Comparison of ENCODE assay signal across 11 cellular contexts in the genomic region with DNA sequence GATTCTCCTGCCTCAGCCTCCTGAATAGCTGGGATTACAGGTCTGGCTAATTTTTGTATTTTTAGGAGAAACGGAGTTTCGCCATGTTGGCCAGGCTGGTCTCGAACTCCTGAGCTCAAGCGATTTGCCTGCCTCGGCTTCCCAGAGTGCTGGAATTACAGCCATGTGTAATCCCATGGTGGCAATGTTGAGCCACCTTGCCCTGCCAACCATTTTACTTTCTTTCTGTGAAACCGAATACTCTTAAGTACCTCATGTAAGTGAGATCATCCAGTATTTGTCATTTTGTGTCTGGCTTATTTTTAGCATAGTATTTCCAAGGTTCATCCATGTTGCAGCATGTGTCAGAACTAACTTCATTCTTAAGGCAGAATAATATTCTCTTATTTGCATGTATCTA. TPM values are rescaled to one million over a fixed set of nuclear protein-coding genes. Genes with fewer than 3 reads are reported as not detected.
DNase-seq lines count a peak whose midpoint lies in the region; ATAC-seq, FAIRE-seq and TF ChIP-seq lines count a peak whose summit lies in the region.
"Had no signal": no experiment of that assay in that cellular context is flagged by ENCODE, and none has a peak within 500 bp of the region (broad histone marks: within the 10 kb centered on the region; RNA-seq: fewer than 3 reads in every experiment).

No MANE protein-coding gene starts in this region.

- TF ChIP-seq RAD21 in HepG2 (CRISPR knock-in tag; IDR thresholded peaks at IDR 0.05): no peak

- no peak for DNase-seq in cardiac muscle cell (ENCODE audit: low read depth in 1 of 2, low spot score in 1 of 2)
- no peak for DNase-seq in Right ventricle myocardium inferior (ENCODE audit: missing footprints)
- DNase-seq in activated naive CD8-positive, alpha-beta T cell treated with anti-CD3 and anti-CD28 coated beads, Interleukin-2, amount 50 U/mL, for 24 hours: no peak
- DNase-seq in HepG2 (ENCODE audit: low spot score): no peak
- no peak for DNase-seq in upper lobe of right lung
- DNase-seq in NCI-H2227 treated with DMSO at 0.1 percent for 48 hours (lab: John Stamatoyannopoulos, UW): no peak
- DNase-seq in NCI-H146 treated with DMSO at 0.1 percent for 48 hours (lab: John Stamatoyannopoulos, UW; ENCODE audit: unreplicated experiment): no peak
- no peak for DNase-seq in Kasumi-1 (lab: John Stamatoyannopoulos, UW)

- no peak for ATAC-seq in Right ventricle myocardium inferior
- no peak for ATAC-seq in activated naive CD8-positive, alpha-beta T cell treated with anti-CD3 and anti-CD28 coated beads, Interleukin-2, amount 50 U/mL, for 24 hours
- ATAC-seq in HepG2: no peak
- no peak for ATAC-seq in upper lobe of right lung

- H3K9me3 ChIP-seq in cardiac muscle cell (ENCODE audit: low read depth) (no peaks in the 10 kb centered on the region), HepG2 (ENCODE audit: low read length) (no peaks in the 10 kb centered on the region), upper lobe of right lung (no peaks in the 10 kb centered on the region)

- 76% methylated on average over 6 of the region's 6 CpGs for WGBS in HepG2 (ENCODE audit: low lambda C conversion rate)

- H3K27ac ChIP-seq in cardiac muscle cell (peak overlapping the region; percentile 47), HepG2 (ENCODE audit: extremely low read length, insufficient read depth, low read length) (peak overlapping the region; percentile 70), upper lobe of right lung (peak overlapping the region; percentile 67)

- H3K4me3 Mint-ChIP-seq in activated naive CD8-positive, alpha-beta T cell treated with anti-CD3 and anti-CD28 coated beads, Interleukin-2, amount 50 U/mL, for 24 hours: no peak overlapping the region

- H3K79me2 ChIP-seq in HepG2 (ENCODE audit: insufficient read depth, low read length): peaks cover 94% of the 10 kb centered on the region

- no peaks in the 10 kb centered on the region for H3K27me3 Mint-ChIP-seq in activated naive CD8-positive, alpha-beta T cell treated with anti-CD3 and anti-CD28 coated beads, Interleukin-2, amount 50 U/mL, for 24 hours

- H3K36me3 ChIP-seq in cardiac muscle cell: no peaks in the 10 kb centered on the region
- H3K36me3 ChIP-seq in HepG2 (replicated peaks in 1 of 2; ENCODE audit: control insufficient read depth in 1 of 2, insufficient read depth in 2 of 2, low read length in 2 of 2): peaks cover 3 to 10% of the 10 kb centered on the region in 2 experiments; a peak in 3 of 5 replicates
- no peaks in the 10 kb centered on the region for H3K36me3 ChIP-seq in upper lobe of right lung

- no peak overlapping the region for H3K9ac ChIP-seq in HepG2 (ENCODE audit: insufficient read depth, low read depth, low read length)

- intact Hi-C loops in Right ventricle myocardium inferior (cut with DNase I): no loop called here
- intact Hi-C loops in HepG2 (cut with micrococcal nuclease; ENCODE audit: unreplicated experiment): no loop called here
- intact Hi-C loops in upper lobe of right lung (cut with DNase I): no loop called here

- TF ChIP-seq CTCF in cardiac muscle cell (IDR thresholded peaks at IDR 0.05; ENCODE audit: low read depth, low read length): no peak
- TF ChIP-seq CTCF in HepG2 (CRISPR knock-in tag; IDR thresholded peaks at IDR 0.05): 0 out of 2 replicates have a peak, but pooled peaks have one; percentile 3
- TF ChIP-seq CTCF in upper lobe of right lung (IDR thresholded peaks at IDR 0.05): no peak

- peaks cover 91% of the 10 kb centered on the region for H3K4me1 Mint-ChIP-seq in activated naive CD8-positive, alpha-beta T cell treated with anti-CD3 and anti-CD28 coated beads, Interleukin-2, amount 50 U/mL, for 24 hours

- POLR2A ChIA-PET in HepG2 (lab: Yijun Ruan, JAX): interaction anchor here (2.0 kb wide), 1 partner anchor 29 kb away, joined by 14 read pairs; no protein-coding TSS in a partner anchor

- H3K27ac Mint-ChIP-seq in activated naive CD8-positive, alpha-beta T cell treated with anti-CD3 and anti-CD28 coated beads, Interleukin-2, amount 50 U/mL, for 24 hours: peak overlapping the region; percentile 23

- no peak for FAIRE-seq in HepG2 (lab: Jason Lieb, UNC)
- FAIRE-seq: G401.6, HTR-8/SVneo, small intestine had no signal

- H3K4me2 ChIP-seq in HepG2 (ENCODE audit: low read depth, low read length): peak overlapping the region; percentile 83

- in situ Hi-C loops in HepG2 (cut with HindIII; ENCODE audit: extremely low pct_ligation_motif_present, low pct_unique_long_range_greater_than_20kb): no loop called here

- CTCF ChIA-PET in HepG2 (lab: Yijun Ruan, JAX; ENCODE audit: low intra/inter-chr PET ratio, low total read pairs): no interaction called here

- TF ChIP-seq POLR2A in HepG2 (IDR thresholded peaks at IDR 0.05; ENCODE audit: insufficient read depth in 1 of 2, low read depth in 2 of 2, low read length in 2 of 2): no peak

- peaks cover 86% of the 10 kb centered on the region for H4K20me1 ChIP-seq in HepG2 (ENCODE audit: insufficient read depth, low read length)

- H3K27me3 ChIP-seq in cardiac muscle cell (no peaks in the 10 kb centered on the region), HepG2 (ENCODE audit: control insufficient read depth in 1 of 2, insufficient read depth in 2 of 2, low read length in 2 of 2) (no peaks in the 10 kb centered on the region), upper lobe of right lung (no peaks in the 10 kb centered on the region)

- H3K4me1 ChIP-seq in cardiac muscle cell (ENCODE audit: low read depth) (peaks cover 68% of the 10 kb centered on the region), HepG2 (ENCODE audit: insufficient read depth, low read length) (peaks cover 93% of the 10 kb centered on the region), upper lobe of right lung (peaks cover 92% of the 10 kb centered on the region)

- TF ChIP-seq EP300 in HepG2 (IDR thresholded peaks at IDR 0.05; ENCODE audit: low read depth in 2 of 2, low read length in 2 of 2) (no peak), HepG2 (CRISPR knock-in tag; IDR thresholded peaks at IDR 0.05; ENCODE audit: borderline replicate concordance) (no peak)

- H3K4me3 ChIP-seq in cardiac muscle cell: no peak overlapping the region
- H3K4me3 ChIP-seq in HepG2 (replicated peaks in 1 of 3; ENCODE audit: insufficient read depth in 1 of 3, low read depth in 2 of 3, low read length in 3 of 3): peak overlapping the region in 2 of 3 experiments; percentile 25 to 57; a peak in 4 of 6 replicates
- H3K4me3 ChIP-seq in upper lobe of right lung: no peak overlapping the region

- H3K36me3 Mint-ChIP-seq in activated naive CD8-positive, alpha-beta T cell treated with anti-CD3 and anti-CD28 coated beads, Interleukin-2, amount 50 U/mL, for 24 hours (ENCODE audit: low read depth): peaks cover 17% of the 10 kb centered on the region

- BruUV-seq in HepG2 (replicated peaks; lab: Mats Ljungman, UMichigan): no TSS peak

- no peak overlapping the region for H2AFZ ChIP-seq in HepG2 (ENCODE audit: low read length)

- H3K9me3 Mint-ChIP-seq in activated naive CD8-positive, alpha-beta T cell treated with anti-CD3 and anti-CD28 coated beads, Interleukin-2, amount 50 U/mL, for 24 hours: no peaks in the 10 kb centered on the region

TF ChIP-seq in HepG2, 621 proteins besides CTCF, POLR2A, EP300 and RAD21:
- TF ChIP-seq, protein P1, sequence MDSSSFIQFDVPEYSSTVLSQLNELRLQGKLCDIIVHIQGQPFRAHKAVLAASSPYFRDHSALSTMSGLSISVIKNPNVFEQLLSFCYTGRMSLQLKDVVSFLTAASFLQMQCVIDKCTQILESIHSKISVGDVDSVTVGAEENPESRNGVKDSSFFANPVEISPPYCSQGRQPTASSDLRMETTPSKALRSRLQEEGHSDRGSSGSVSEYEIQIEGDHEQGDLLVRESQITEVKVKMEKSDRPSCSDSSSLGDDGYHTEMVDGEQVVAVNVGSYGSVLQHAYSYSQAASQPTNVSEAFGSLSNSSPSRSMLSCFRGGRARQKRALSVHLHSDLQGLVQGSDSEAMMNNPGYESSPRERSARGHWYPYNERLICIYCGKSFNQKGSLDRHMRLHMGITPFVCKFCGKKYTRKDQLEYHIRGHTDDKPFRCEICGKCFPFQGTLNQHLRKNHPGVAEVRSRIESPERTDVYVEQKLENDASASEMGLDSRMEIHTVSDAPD (CRISPR knock-in tag; IDR thresholded peaks at IDR 0.05): 0 out of 2 replicates have a peak, but pooled peaks have one; percentile 3
- no peak for TF ChIP-seq PLRG1 (conservative IDR thresholded peaks at IDR 0.05)

RNA-seq across cellular contexts. Expression of a gene that starts 8.2 kb away (rescaled TPM):
- total RNA-seq in cardiac muscle cell (166 and 259 TPM in 2 replicates), Right ventricle myocardium inferior (142 TPM), HepG2 (2016; rRNA removed; fragmentation: Illumina TruSeq; extraction: Trizol) (37.4 TPM in 2 replicates), upper lobe of right lung (190 TPM)
- polyA plus RNA-seq in cardiac muscle cell (71.1 and 112 TPM in 2 replicates), HepG2 (2011; rRNA removed) (18.9 and 20.8 TPM in 2 replicates)
- total RNA-seq in HepG2 (2016; cell fraction: cytosol; rRNA removed; fragmentation: Illumina TruSeq; extraction: Trizol; ENCODE audit: low read depth): 20.7 and 24.3 TPM in 2 replicates
- total RNA-seq in HepG2 (2016; cell fraction: insoluble cytoplasmic fraction; rRNA removed; fragmentation: Illumina TruSeq; extraction: Trizol): 27.7 and 37.0 TPM in 2 replicates
- 20.9 TPM in 2 replicates for total RNA-seq in HepG2 (2016; cell fraction: membrane; rRNA removed; fragmentation: Illumina TruSeq; extraction: Trizol)
- 41.7 and 49.5 TPM in 2 replicates for total RNA-seq in HepG2 (2016; cell fraction: nucleus; rRNA removed; fragmentation: Illumina TruSeq; extraction: Trizol)
- polyA plus RNA-seq in HepG2 (2011; cell fraction: cytosol; rRNA removed): 11.9 and 12.5 TPM in 2 replicates
- polyA plus RNA-seq in HepG2 (2011; cell fraction: nucleus; rRNA removed): 87.0 and 122 TPM in 2 replicates
- polyA plus RNA-seq in HepG2 (2012): 55.6 and 57.4 TPM in 2 replicates
- 4.0 TPM in 2 replicates for polyA plus RNA-seq in HepG2 (2016; cell fraction: cytosol; fragmentation: Illumina TruSeq; extraction: Trizol; ENCODE audit: low read depth)
- 25.0 and 33.7 TPM in 2 replicates for polyA plus RNA-seq in HepG2 (2016; cell fraction: insoluble cytoplasmic fraction; fragmentation: Illumina TruSeq; extraction: Trizol; ENCODE audit: low read depth)
- 8.5 and 10.2 TPM in 2 replicates for polyA plus RNA-seq in HepG2 (2016; cell fraction: membrane; fragmentation: Illumina TruSeq; extraction: Trizol; ENCODE audit: low read depth)
- 100 and 106 TPM in 2 replicates for polyA plus RNA-seq in HepG2 (2016; cell fraction: nucleus; fragmentation: Illumina TruSeq; extraction: Trizol; ENCODE audit: insufficient read depth, low read depth)
- 72.0 and 116 TPM in 2 replicates for polyA minus RNA-seq in HepG2 (2011; rRNA and poly(A)+ RNA removed; ENCODE audit: low replicate concordance)
- 23.3 and 31.5 TPM in 2 replicates for polyA minus RNA-seq in HepG2 (2011; cell fraction: cytosol; rRNA and poly(A)+ RNA removed)
- polyA minus RNA-seq in HepG2 (2011; cell fraction: nucleus; rRNA and poly(A)+ RNA removed): 52.6 and 56.1 TPM in 2 replicates

Comparison
In these comparisons a context has a peak if more than half of its experiments do, and no peak if none do; other contexts are left out.
1. H3K4me3 ChIP-seq: peak in HepG2 (2 of 3); none in cardiac muscle cell (single experiment) and upper lobe of right lung (single experiment).
2. Peak in every context shown above with its lines, with median percentiles within 50 percentile points of each other: H3K27ac ChIP-seq.